26 cellular contexts compared by ENCODE assay signal in the genomic region with DNA sequence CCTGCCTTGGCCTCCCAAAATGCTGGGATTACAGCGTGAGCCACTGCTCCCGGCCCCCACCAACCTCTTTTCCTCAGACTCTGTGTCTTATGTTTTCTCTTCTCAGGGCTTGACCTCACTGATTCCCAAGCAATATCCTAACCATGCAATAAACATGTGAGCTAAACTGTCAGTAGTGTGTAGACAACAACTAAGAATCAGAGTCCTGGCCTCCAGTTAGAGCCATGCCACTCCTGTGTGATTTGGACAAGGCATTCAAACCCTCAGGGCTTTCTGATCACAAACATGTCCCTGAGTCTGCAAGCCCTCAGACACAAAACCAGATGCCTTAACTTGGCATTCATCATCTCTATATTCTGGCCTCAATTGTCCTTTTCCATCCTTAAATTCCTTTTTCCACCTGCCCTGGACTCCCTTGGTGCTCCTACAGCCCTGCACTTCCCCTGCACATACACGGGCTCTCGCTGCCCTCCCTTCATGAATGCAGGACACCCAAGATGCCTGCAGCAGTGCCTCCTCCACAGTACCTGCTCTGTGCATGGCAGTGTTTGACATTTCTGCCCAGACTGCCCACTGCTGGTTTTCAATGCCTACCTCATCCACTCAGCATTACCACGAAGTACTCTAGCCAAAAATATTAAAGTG.
"Had no signal": no experiment of that assay in that cellular context is flagged by ENCODE, and none has a peak within 500 bp of the region (broad histone marks: within the 10 kb centered on the region; RNA-seq: fewer than 3 reads in every experiment).

No MANE protein-coding gene starts in this region.

- H3K4me1 Mint-ChIP-seq: naive thymus-derived CD8-positive, alpha-beta T cell; neural crest cell; stimulated activated effector memory CD8-positive, alpha-beta T cell treated with anti-CD3 and anti-CD28 coated beads, Interleukin-12 subunit alpha, Interleukin-12 subunit beta, amount 100 ng/mL, for 72 hours had no signal

- H3K4me3 ChIP-seq: left lung, lung, pancreas, prostate gland, sigmoid colon, spleen, suprapubic skin, thoracic aorta, tibial artery, upper lobe of right lung had no signal

- H3K27ac ChIP-seq: left lung, pancreas, prostate gland, sigmoid colon, spleen, suprapubic skin, thoracic aorta, tibial artery, upper lobe of right lung had no signal

- H3K27me3 Mint-ChIP-seq: stimulated activated naive CD8-positive, alpha-beta T cell treated with anti-CD3 and anti-CD28 coated beads, Interleukin-15, Interleukin-2, amounts not matched to agents 100 ng/mL and 50 ng/mL, for 24 hours had no signal

- DNase-seq: head of caudate nucleus; hippocampal formation; kidney; left colon; left lung; naive thymus-derived CD8-positive, alpha-beta T cell; pancreas; posterior cingulate gyrus; retina; right cardiac atrium; sigmoid colon; small intestine; spleen; stimulated activated CD4-positive, alpha-beta T cell treated with anti-CD3 and anti-CD28 coated beads, Interleukin-4, amount 100 ng/mL, for 24 hours; stimulated activated naive CD4-positive, alpha-beta T cell; tibial artery; trophoblast cell; upper lobe of right lung had no signal

- H3K9me3 Mint-ChIP-seq: naive thymus-derived CD8-positive, alpha-beta T cell; nephron; neural crest cell; stimulated activated effector memory CD8-positive, alpha-beta T cell treated with anti-CD3 and anti-CD28 coated beads, Interleukin-12 subunit alpha, Interleukin-12 subunit beta, amount 100 ng/mL, for 72 hours; stimulated activated naive CD8-positive, alpha-beta T cell treated with anti-CD3 and anti-CD28 coated beads, Interleukin-15, Interleukin-2, amounts not matched to agents 100 ng/mL and 50 ng/mL, for 24 hours had no signal

- H3K27ac Mint-ChIP-seq: naive thymus-derived CD8-positive, alpha-beta T cell; nephron; stimulated activated effector memory CD8-positive, alpha-beta T cell treated with anti-CD3 and anti-CD28 coated beads, Interleukin-12 subunit alpha, Interleukin-12 subunit beta, amount 100 ng/mL, for 72 hours; stimulated activated naive CD8-positive, alpha-beta T cell treated with anti-CD3 and anti-CD28 coated beads, Interleukin-15, Interleukin-2, amounts not matched to agents 100 ng/mL and 50 ng/mL, for 24 hours had no signal

- H3K27me3 ChIP-seq: left lung, pancreas, sigmoid colon, suprapubic skin, tibial artery, upper lobe of right lung had no signal

- H3K4me1 ChIP-seq: left lung, pancreas, prostate gland, sigmoid colon, suprapubic skin, upper lobe of right lung had no signal

- H3K36me3 Mint-ChIP-seq: naive thymus-derived CD8-positive, alpha-beta T cell; stimulated activated effector memory CD8-positive, alpha-beta T cell treated with anti-CD3 and anti-CD28 coated beads, Interleukin-12 subunit alpha, Interleukin-12 subunit beta, amount 100 ng/mL, for 72 hours had no signal

- H3K9me3 ChIP-seq: left lung, pancreas, prostate gland, sigmoid colon, spleen, suprapubic skin, thoracic aorta, tibial artery, upper lobe of right lung had no signal

- ATAC-seq: left colon; left lung; naive thymus-derived CD8-positive, alpha-beta T cell; pancreas; right cardiac atrium; stimulated activated effector memory CD8-positive, alpha-beta T cell treated with anti-CD3 and anti-CD28 coated beads, Interleukin-12 subunit alpha, Interleukin-12 subunit beta, amount 100 ng/mL, for 72 hours; upper lobe of right lung had no signal

- H3K4me3 Mint-ChIP-seq: naive thymus-derived CD8-positive, alpha-beta T cell; nephron; neural crest cell; stimulated activated effector memory CD8-positive, alpha-beta T cell treated with anti-CD3 and anti-CD28 coated beads, Interleukin-12 subunit alpha, Interleukin-12 subunit beta, amount 100 ng/mL, for 72 hours; stimulated activated naive CD8-positive, alpha-beta T cell treated with anti-CD3 and anti-CD28 coated beads, Interleukin-15, Interleukin-2, amounts not matched to agents 100 ng/mL and 50 ng/mL, for 24 hours had no signal

- H3K36me3 ChIP-seq: left lung, pancreas, prostate gland, sigmoid colon, spleen, suprapubic skin, thoracic aorta, tibial artery, upper lobe of right lung had no signal
